Comparison of ENCODE assay signal across 27 cellular contexts in genomic region chr12:125412506-125412905, GRCh38.
"Had no signal": no experiment of that assay in that cellular context is flagged by ENCODE, and none has a peak within 500 bp of the region (broad histone marks: within the 10 kb centered on the region; RNA-seq: fewer than 3 reads in every experiment).

No MANE protein-coding gene starts in this region.

- H3K4me1 Mint-ChIP-seq: activated CD4-positive, alpha-beta memory T cell treated with anti-CD3 and anti-CD28 coated beads, Interleukin-2, amount 10 ng/mL, durations not matched to agents 7 days and 5 days; activated CD4-positive, alpha-beta T cell treated with anti-CD3 and anti-CD28 coated beads, Interleukin-2, amount 10 ng/mL, durations not matched to agents 7 days and 5 days; activated T-helper 17 cell treated with anti-CD3 and anti-CD28 coated beads, Interleukin-2, amount 50 U/mL, for 72 hours; naive B cell; stimulated activated memory B cell treated with anti-CD40 and anti-IgM and Interleukin-4, amounts not matched to agents 10 μg/mL and 1 μg/mL and 100 μg/mL, for 72 hours; stimulated activated naive CD8-positive, alpha-beta T cell treated with anti-CD3 and anti-CD28 coated beads, Interleukin-15, amount 100 ng/mL, for 72 hours had no signal

- H3K36me3 ChIP-seq: colonic mucosa, left ventricle myocardium inferior, neutrophil, ovary, right atrium auricular region, suprapubic skin, tibial nerve had no signal

- H3K27me3 Mint-ChIP-seq: activated CD4-positive, alpha-beta memory T cell treated with anti-CD3 and anti-CD28 coated beads, Interleukin-2, amount 10 ng/mL, durations not matched to agents 7 days and 5 days; activated CD4-positive, alpha-beta T cell treated with anti-CD3 and anti-CD28 coated beads, Interleukin-2, amount 10 ng/mL, durations not matched to agents 7 days and 5 days; activated T-helper 17 cell treated with anti-CD3 and anti-CD28 coated beads, Interleukin-2, amount 50 U/mL, for 72 hours; stimulated activated naive CD8-positive, alpha-beta T cell treated with anti-CD3 and anti-CD28 coated beads, Interleukin-15, amount 100 ng/mL, for 72 hours had no signal

- H3K4me2 ChIP-seq: smooth muscle cell had no signal

- DNase-seq: activated CD4-positive, alpha-beta memory T cell treated with anti-CD3 and anti-CD28 coated beads, Interleukin-2, amount 10 ng/mL, durations not matched to agents 7 days and 5 days; activated CD4-positive, alpha-beta T cell treated with anti-CD3 and anti-CD28 coated beads for 1 hour; activated CD4-positive, alpha-beta T cell treated with anti-CD3 and anti-CD28 coated beads, Interleukin-2, amount 10 ng/mL, durations not matched to agents 7 days and 5 days; activated gamma-delta T cell treated with Interleukin-2 at 50 U/mL for 16 hours; activated naive CD4-positive, alpha-beta T cell treated with anti-CD3 and anti-CD28 coated beads, Interleukin-2, amount 50 U/mL, for 16 hours; activated T-cell treated with anti-CD3 and anti-CD28 coated beads, Interleukin-2, amount 50 U/mL, for 4 hours; colonic mucosa; effector memory CD8-positive, alpha-beta T cell; foreskin fibroblast; left ventricle myocardium inferior; naive B cell; nephron progenitor cell; ovary; psoas muscle; stimulated activated CD4-positive, alpha-beta T cell treated with anti-CD3 and anti-CD28 coated beads, Interleukin-1b, Interleukin-23, amount 100 ng/mL, for 48 hours; stimulated activated CD4-positive, alpha-beta T cell treated with anti-CD3 and anti-CD28 coated beads, Interleukin-4, amount 100 ng/mL, for 4 hours; stimulated activated CD8-positive, alpha-beta memory T cell treated with anti-CD3 and anti-CD28 coated beads, Interleukin-4, amount 100 ng/mL, for 48 hours; stimulated activated naive CD8-positive, alpha-beta T cell treated with anti-CD3 and anti-CD28 coated beads, Interleukin-15, amount 100 ng/mL, for 72 hours; T-helper 2 cell had no signal

- H3K9me3 ChIP-seq: colonic mucosa, left ventricle myocardium inferior, neutrophil, ovary, psoas muscle, right atrium auricular region, suprapubic skin, tibial nerve had no signal

- H3K36me3 Mint-ChIP-seq: stimulated activated memory B cell treated with anti-CD40 and anti-IgM and Interleukin-4, amounts not matched to agents 10 μg/mL and 1 μg/mL and 100 μg/mL, for 72 hours had no signal

- H3K27me3 ChIP-seq: colonic mucosa, neutrophil, ovary, right atrium auricular region, suprapubic skin, tibial nerve had no signal

- H3K4me3 ChIP-seq: colonic mucosa, left ventricle myocardium inferior, lung, ovary, psoas muscle, right atrium auricular region, smooth muscle cell, suprapubic skin, tibial nerve had no signal

- H3K4me3 Mint-ChIP-seq: activated CD4-positive, alpha-beta memory T cell treated with anti-CD3 and anti-CD28 coated beads, Interleukin-2, amount 10 ng/mL, durations not matched to agents 7 days and 5 days; activated CD4-positive, alpha-beta T cell treated with anti-CD3 and anti-CD28 coated beads, Interleukin-2, amount 10 ng/mL, durations not matched to agents 7 days and 5 days; activated T-cell treated with anti-CD3 and anti-CD28 coated beads, Interleukin-2, amount 50 U/mL, for 4 hours; activated T-helper 17 cell treated with anti-CD3 and anti-CD28 coated beads, Interleukin-2, amount 50 U/mL, for 72 hours; effector memory CD8-positive, alpha-beta T cell; naive B cell; nephron progenitor cell; stimulated activated memory B cell treated with anti-CD40 and anti-IgM and Interleukin-4, amounts not matched to agents 10 μg/mL and 1 μg/mL and 100 μg/mL, for 72 hours; stimulated activated naive CD8-positive, alpha-beta T cell treated with anti-CD3 and anti-CD28 coated beads, Interleukin-15, amount 100 ng/mL, for 72 hours had no signal

- H3K27ac Mint-ChIP-seq: activated CD4-positive, alpha-beta memory T cell treated with anti-CD3 and anti-CD28 coated beads, Interleukin-2, amount 10 ng/mL, durations not matched to agents 7 days and 5 days; activated T-helper 17 cell treated with anti-CD3 and anti-CD28 coated beads, Interleukin-2, amount 50 U/mL, for 72 hours; effector memory CD8-positive, alpha-beta T cell; naive B cell; nephron progenitor cell; stimulated activated memory B cell treated with anti-CD40 and anti-IgM and Interleukin-4, amounts not matched to agents 10 μg/mL and 1 μg/mL and 100 μg/mL, for 72 hours; stimulated activated naive CD8-positive, alpha-beta T cell treated with anti-CD3 and anti-CD28 coated beads, Interleukin-15, amount 100 ng/mL, for 72 hours had no signal

- H3K9me3 Mint-ChIP-seq: activated CD4-positive, alpha-beta T cell treated with anti-CD3 and anti-CD28 coated beads, Interleukin-2, amount 10 ng/mL, durations not matched to agents 7 days and 5 days; activated T-helper 17 cell treated with anti-CD3 and anti-CD28 coated beads, Interleukin-2, amount 50 U/mL, for 72 hours had no signal

- ATAC-seq: activated T-cell treated with anti-CD3 and anti-CD28 coated beads, Interleukin-2, amount 50 U/mL, for 4 hours; activated T-helper 17 cell treated with anti-CD3 and anti-CD28 coated beads, Interleukin-2, amount 50 U/mL, for 72 hours; effector memory CD8-positive, alpha-beta T cell; psoas muscle; stimulated activated memory B cell treated with anti-CD40 and anti-IgM and Interleukin-4, amounts not matched to agents 10 μg/mL and 1 μg/mL and 100 μg/mL, for 72 hours; stimulated activated naive CD8-positive, alpha-beta T cell treated with anti-CD3 and anti-CD28 coated beads, Interleukin-15, amount 100 ng/mL, for 72 hours had no signal

- H3K27ac ChIP-seq: colonic mucosa, left ventricle myocardium inferior, neutrophil, ovary, psoas muscle, right atrium auricular region, suprapubic skin had no signal

- H3K4me1 ChIP-seq: colonic mucosa, left ventricle myocardium inferior, psoas muscle, right atrium auricular region, suprapubic skin, tibial nerve had no signal
